Comparison of ENCODE assay signal across 10 cellular contexts in the genomic region with DNA sequence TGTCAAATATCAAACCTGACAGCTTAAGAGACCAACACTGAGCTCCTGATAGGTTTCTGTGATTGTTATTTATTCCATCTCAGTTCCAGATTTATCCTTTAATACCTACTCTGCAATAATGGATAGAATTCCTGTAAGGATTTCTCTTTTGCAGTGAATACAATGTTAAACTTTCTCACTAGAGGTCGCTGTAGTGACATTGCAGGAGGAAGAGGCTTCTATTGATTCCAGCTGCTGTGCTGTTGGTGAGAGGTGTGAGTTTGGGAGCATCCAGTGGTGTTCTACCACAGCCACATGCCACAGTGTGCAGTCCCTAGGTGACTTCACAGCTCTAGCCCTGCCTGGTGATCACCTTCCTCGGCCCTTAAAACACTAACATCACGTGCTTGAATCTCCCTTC. TPM values are rescaled to one million over a fixed set of nuclear protein-coding genes. Genes with fewer than 3 reads are reported as not detected.
DNase-seq lines count a peak whose midpoint lies in the region; FAIRE-seq and TF ChIP-seq lines count a peak whose summit lies in the region.
"Had no signal": no experiment of that assay in that cellular context is flagged by ENCODE, and none has a peak within 500 bp of the region (broad histone marks: within the 10 kb centered on the region; RNA-seq: fewer than 3 reads in every experiment).

No MANE protein-coding gene starts in this region.

- H3K4me1 Mint-ChIP-seq in astrocyte (ENCODE audit: low read depth, unreplicated experiment): no peaks in the 10 kb centered on the region
- no peaks in the 10 kb centered on the region for H3K4me1 Mint-ChIP-seq in activated naive CD8-positive, alpha-beta T cell treated with anti-CD3 and anti-CD28 coated beads for 36 hours

- H3K4me1 ChIP-seq in astrocyte (ENCODE audit: insufficient read depth, low read length): no peaks in the 10 kb centered on the region

- no peaks in the 10 kb centered on the region for H3K27me3 ChIP-seq in astrocyte (ENCODE audit: insufficient read depth, low read length)

- H3K9me3 Mint-ChIP-seq in astrocyte (ENCODE audit: unreplicated experiment): no peaks in the 10 kb centered on the region
- peaks cover 2% of the 10 kb centered on the region for H3K9me3 Mint-ChIP-seq in activated naive CD8-positive, alpha-beta T cell treated with anti-CD3 and anti-CD28 coated beads for 36 hours
- H3K9me3 Mint-ChIP-seq: T-helper 1 cell treated with Interleukin-12 subunit alpha and Interleukin-12 subunit beta and Interleukin-4 antibody, amounts not matched to agents 30 μg/mL and 1 μg/mL, for 36 hours had no signal

- no peaks in the 10 kb centered on the region for H3K36me3 Mint-ChIP-seq in astrocyte (ENCODE audit: low read depth, unreplicated experiment)
- H3K36me3 Mint-ChIP-seq in activated naive CD8-positive, alpha-beta T cell treated with anti-CD3 and anti-CD28 coated beads for 36 hours: no peaks in the 10 kb centered on the region

- no peak overlapping the region for H2AFZ ChIP-seq in astrocyte (ENCODE audit: low read depth, low read length)

- H3K9me3 ChIP-seq in astrocyte (ENCODE audit: insufficient read depth, low read depth, low read length): no peaks in the 10 kb centered on the region

- H3K9ac ChIP-seq in astrocyte (ENCODE audit: low read length): no peak overlapping the region

- no peak for FAIRE-seq in astrocyte (lab: Jason Lieb, UNC)
- FAIRE-seq: endometrium had no signal

- H3K79me2 ChIP-seq in astrocyte (ENCODE audit: insufficient read depth, low read length): no peaks in the 10 kb centered on the region

- no peaks in the 10 kb centered on the region for H3K27me3 Mint-ChIP-seq in astrocyte (ENCODE audit: low read depth, unreplicated experiment)
- H3K27me3 Mint-ChIP-seq in activated naive CD8-positive, alpha-beta T cell treated with anti-CD3 and anti-CD28 coated beads for 36 hours: no peaks in the 10 kb centered on the region

- DNase-seq in GM12864 (ENCODE audit: low read depth) (no peak), astrocyte (ENCODE audit: low read depth) (peak; percentile 2), lung microvascular endothelial cell (ENCODE audit: low read depth in 2 of 2) (peak; percentile 6 to 44), NCI-H2107 treated with DMSO at 0.1 percent for 48 hours (lab: John Stamatoyannopoulos, UW; ENCODE audit: unreplicated experiment) (no peak), T1000 (lab: John Stamatoyannopoulos, UW) (no peak), EL (no peak)
- no peak for DNase-seq in activated naive CD8-positive, alpha-beta T cell treated with anti-CD3 and anti-CD28 coated beads for 36 hours

- H4K20me1 ChIP-seq in astrocyte (ENCODE audit: insufficient read depth, low read length): no peaks in the 10 kb centered on the region

- no peak overlapping the region for H3K4me3 Mint-ChIP-seq in astrocyte (ENCODE audit: unreplicated experiment)
- no peak overlapping the region for H3K4me3 Mint-ChIP-seq in activated naive CD8-positive, alpha-beta T cell treated with anti-CD3 and anti-CD28 coated beads for 36 hours
- H3K4me3 Mint-ChIP-seq: T-helper 1 cell treated with Interleukin-12 subunit alpha and Interleukin-12 subunit beta and Interleukin-4 antibody, amounts not matched to agents 30 μg/mL and 1 μg/mL, for 36 hours had no signal

- H3K36me3 ChIP-seq in astrocyte (ENCODE audit: insufficient read depth, low read length): no peaks in the 10 kb centered on the region

- H3K27ac Mint-ChIP-seq in astrocyte (ENCODE audit: unreplicated experiment): no peak overlapping the region
- no peak overlapping the region for H3K27ac Mint-ChIP-seq in activated naive CD8-positive, alpha-beta T cell treated with anti-CD3 and anti-CD28 coated beads for 36 hours
- H3K27ac Mint-ChIP-seq: T-helper 1 cell treated with Interleukin-12 subunit alpha and Interleukin-12 subunit beta and Interleukin-4 antibody, amounts not matched to agents 30 μg/mL and 1 μg/mL, for 36 hours had no signal

- H3K4me2 ChIP-seq in astrocyte (ENCODE audit: low read length): no peak overlapping the region

- no peak overlapping the region for H3K27ac ChIP-seq in astrocyte (ENCODE audit: low read depth, low read length)

- TF ChIP-seq CTCF in GM12864 (IDR thresholded peaks at IDR 0.05; ENCODE audit: low read depth, low read length, missing control alignments) (peak; percentile 12), LNCAP (IDR thresholded peaks at IDR 0.05) (peak; percentile 52), astrocyte (IDR thresholded peaks at IDR 0.05; ENCODE audit: insufficient read depth, low read depth, low read length) (peak; percentile 41)

- H3K4me3 ChIP-seq in GM12864 (ENCODE audit: low read depth, low read length) (no peak overlapping the region), astrocyte (ENCODE audit: insufficient read depth, low read depth, low read length) (no peak overlapping the region)

RNA-seq across cellular contexts. Expression of a gene that starts 34.6 kb away (rescaled TPM):
- total RNA-seq in astrocyte (not detected in 2 replicates), lung microvascular endothelial cell (not detected in 2 replicates)
- total RNA-seq in activated naive CD8-positive, alpha-beta T cell treated with anti-CD3 and anti-CD28 coated beads for 36 hours: not detected

Comparison
In these comparisons a context has a peak if more than half of its experiments do, and no peak if none do; other contexts are left out.
1. DNase-seq: peak in astrocyte (single experiment) and lung microvascular endothelial cell (2 of 2); none in GM12864 (single experiment), NCI-H2107 treated with DMSO at 0.1 percent for 48 hours (single experiment), T1000 (single experiment), EL (single experiment) and activated naive CD8-positive, alpha-beta T cell treated with anti-CD3 and anti-CD28 coated beads for 36 hours (single experiment).
2. Peak in every context shown above with its lines, with median percentiles within 50 percentile points of each other: CTCF ChIP-seq.